Comparison of ENCODE assay signal across 1 cellular context in the genomic region with DNA sequence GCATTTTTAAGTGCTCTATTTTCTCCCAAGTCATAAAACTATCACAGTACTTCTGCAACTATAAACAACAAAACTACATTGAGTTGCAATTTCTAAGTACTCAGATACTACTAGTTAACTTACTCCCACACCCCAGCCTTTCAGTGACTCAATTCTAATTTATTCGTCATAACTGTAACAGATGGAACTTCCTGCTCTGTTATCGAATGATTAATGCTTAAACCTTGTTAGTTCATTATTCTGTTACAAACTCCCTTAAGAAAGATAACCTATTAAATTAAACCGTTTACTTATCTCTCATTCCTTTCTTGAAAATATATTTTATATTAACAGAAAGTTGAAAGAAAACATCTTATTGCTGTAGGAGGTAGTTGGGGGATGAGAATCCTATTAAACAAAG.
TF ChIP-seq lines count a peak whose summit lies in the region.

No MANE protein-coding gene starts in this region.

TF ChIP-seq in IMR-90, 13 proteins besides CTCF, POLR2A, EP300 and RAD21 (continued from another document):
- 0 out of 2 replicates have a peak, but pooled peaks have one; percentile 8 for TF ChIP-seq BHLHE40 (IDR thresholded peaks at IDR 0.05; ENCODE audit: low read depth, low read length)
- no peak for TF ChIP-seq MAZ (IDR thresholded peaks at IDR 0.05; ENCODE audit: borderline replicate concordance, low read depth, low read length)
